Comparison of ENCODE assay signal across 16 cellular contexts in the genomic region with DNA sequence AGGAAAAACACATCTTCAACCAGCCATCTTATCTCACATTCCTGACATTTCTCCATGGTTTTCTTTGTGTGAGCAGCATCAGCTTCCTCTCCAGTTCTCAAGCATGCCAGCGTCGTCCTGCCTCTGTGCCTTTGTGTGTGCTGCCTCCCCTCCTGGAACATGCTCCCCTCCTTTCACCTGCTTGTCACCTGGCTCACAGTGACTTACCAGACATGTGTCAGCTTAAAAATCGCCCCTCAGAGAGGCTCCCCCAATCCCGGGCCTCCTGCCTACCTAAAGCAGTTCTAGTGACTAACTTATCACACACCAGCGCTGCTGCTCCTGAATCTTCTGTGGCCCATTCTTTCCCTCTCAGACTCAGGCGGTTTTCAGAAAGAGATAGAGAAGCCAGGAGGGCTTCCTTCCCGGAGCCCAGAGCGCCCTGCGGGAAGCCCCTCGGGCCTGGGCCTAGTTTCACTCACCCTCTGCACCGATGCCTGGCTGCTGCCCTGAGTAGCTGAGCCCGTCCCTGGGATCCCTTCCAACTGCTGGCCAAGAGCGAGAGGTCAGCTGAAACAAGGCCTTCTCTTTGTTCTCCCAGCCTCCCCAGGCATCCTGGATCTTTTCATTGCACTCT. TPM values are rescaled to one million over a fixed set of nuclear protein-coding genes. Genes with fewer than 3 reads are reported as not detected.
DNase-seq lines count a peak whose midpoint lies in the region; ATAC-seq and TF ChIP-seq lines count a peak whose summit lies in the region.
"Had no signal": no experiment of that assay in that cellular context is flagged by ENCODE, and none has a peak within 500 bp of the region (broad histone marks: within the 10 kb centered on the region; RNA-seq: fewer than 3 reads in every experiment).

No MANE protein-coding gene starts in this region.

- H3K27ac Mint-ChIP-seq in endothelial cell (ENCODE audit: unreplicated experiment) (peak overlapping the region; percentile 76), natural killer cell (no peak overlapping the region)
- H3K27ac Mint-ChIP-seq: activated CD4-positive, alpha-beta T cell treated with anti-CD3 and anti-CD28 coated beads, Interleukin-2, amount 10 ng/mL, durations not matched to agents 7 days and 5 days; T-cell had no signal

- intact Hi-C loops in natural killer cell (cut with micrococcal nuclease) = no loop called here

- H3K4me1 Mint-ChIP-seq in endothelial cell (ENCODE audit: unreplicated experiment) = peaks cover 27% of the 10 kb centered on the region
- H3K4me1 Mint-ChIP-seq in natural killer cell = no peaks in the 10 kb centered on the region
- H3K4me1 Mint-ChIP-seq: activated CD4-positive, alpha-beta T cell treated with anti-CD3 and anti-CD28 coated beads, Interleukin-2, amount 10 ng/mL, durations not matched to agents 7 days and 5 days; CD8-positive, alpha-beta memory T cell; T-cell had no signal

- peaks cover 17% of the 10 kb centered on the region for H3K36me3 Mint-ChIP-seq in endothelial cell (ENCODE audit: low read depth, unreplicated experiment)
- H3K36me3 Mint-ChIP-seq in natural killer cell = no peaks in the 10 kb centered on the region

- ATAC-seq in HG02623 (IDR thresholded peaks at IDR 0.05; ENCODE audit: unreplicated experiment) = no peak
- ATAC-seq in natural killer cell = no peak
- ATAC-seq: T-cell had no signal

- H3K4me3 Mint-ChIP-seq in endothelial cell (ENCODE audit: unreplicated experiment) = peak overlapping the region; percentile 60
- H3K4me3 Mint-ChIP-seq in natural killer cell = no peak overlapping the region
- H3K4me3 Mint-ChIP-seq: activated CD4-positive, alpha-beta T cell treated with anti-CD3 and anti-CD28 coated beads, Interleukin-2, amount 10 ng/mL, durations not matched to agents 7 days and 5 days; CD8-positive, alpha-beta memory T cell; T-cell had no signal

- TF ChIP-seq CTCF in endothelial cell (IDR thresholded peaks at IDR 0.05; ENCODE audit: unreplicated experiment) (no peak), natural killer cell (IDR thresholded peaks at IDR 0.05) (no peak)

- DNase-seq in NCI-H82 (lab: John Stamatoyannopoulos, UW) (peak; percentile 61), NCI-H82 treated with DMSO at 0.1 percent for 48 hours (lab: John Stamatoyannopoulos, UW; ENCODE audit: unreplicated experiment) (no peak), endothelial cell (ENCODE audit: low spot score) (no peak), medulla oblongata (ENCODE audit: extremely low spot score) (peak; percentile 94), T-helper 9 cell (no peak), natural killer cell (no peak)
- DNase-seq: activated CD4-positive, alpha-beta T cell treated with anti-CD3 and anti-CD28 coated beads, Interleukin-2, amount 10 ng/mL, durations not matched to agents 7 days and 5 days; CD8-positive, alpha-beta memory T cell; foreskin fibroblast; mammary epithelial cell; NCI-H2081 treated with DMSO at 0.1 percent for 48 hours; T-cell; tibial artery had no signal

- peaks cover 6% of the 10 kb centered on the region for H3K9me3 Mint-ChIP-seq in endothelial cell (ENCODE audit: unreplicated experiment)
- peaks cover 0 to 2% of the 10 kb centered on the region in 2 donors for H3K9me3 Mint-ChIP-seq in natural killer cell
- H3K9me3 Mint-ChIP-seq: activated CD4-positive, alpha-beta T cell treated with anti-CD3 and anti-CD28 coated beads, Interleukin-2, amount 10 ng/mL, durations not matched to agents 7 days and 5 days had no signal

- peaks cover 9% of the 10 kb centered on the region for H3K27me3 Mint-ChIP-seq in endothelial cell (ENCODE audit: unreplicated experiment)
- H3K27me3 Mint-ChIP-seq in natural killer cell (ENCODE audit: low read depth in 2 of 2) = peaks cover 33 to 53% of the 10 kb centered on the region in 2 donors

- peak overlapping the region; percentile 97 for H3K27ac ChIP-seq in temporal lobe (ENCODE audit: low read depth, low read length)
- H3K27ac ChIP-seq: 22Rv1, tibial artery had no signal

RNA-seq across cellular contexts. Expression of a gene that starts 51.1 kb away (rescaled TPM):
- 18.8 TPM for total RNA-seq in endothelial cell (ENCODE audit: unreplicated experiment)
- total RNA-seq in temporal lobe = 29.7 TPM
- total RNA-seq in natural killer cell = 10 to 100 TPM in 1 of 3 donors, 1 to 10 TPM in 2; 2.0 to 13.0 (median 7.8) TPM

Comparison
In these comparisons a context has a peak if more than half of its experiments do, and no peak if none do; other contexts are left out.
1. DNase-seq: peak in NCI-H82 (single experiment) and medulla oblongata (single experiment); none in NCI-H82 treated with DMSO at 0.1 percent for 48 hours (single experiment), endothelial cell (single experiment), T-helper 9 cell (single experiment) and natural killer cell (single experiment).